ENCODE assay signal across 28 cellular contexts in genomic region chr1:233359905-233360304, GRCh38.
"Had no signal": no experiment of that assay in that cellular context is flagged by ENCODE, and none has a peak within 500 bp of the region (broad histone marks: within the 10 kb centered on the region; RNA-seq: fewer than 3 reads in every experiment).

No MANE protein-coding gene starts in this region.

- H3K27ac Mint-ChIP-seq: activated CD4-positive, alpha-beta T cell treated with anti-CD3 and anti-CD28 coated beads for 36 hours; activated CD4-positive, alpha-beta T cell treated with anti-CD3 and anti-CD28 coated beads, Interleukin-2, amount 10 ng/mL, durations not matched to agents 7 days and 5 days; activated CD8-positive, alpha-beta T cell treated with anti-CD3 and anti-CD28 coated beads, Interleukin-2, amount 10 ng/mL, durations not matched to agents 7 days and 5 days; activated naive CD4-positive, alpha-beta T cell treated with anti-CD3 and anti-CD28 coated beads, Interleukin-2, amount 50 U/mL, for 24 hours; activated naive CD8-positive, alpha-beta T cell treated with anti-CD3 and anti-CD28 coated beads, Interleukin-2, amount 10 ng/mL, durations not matched to agents 7 days and 5 days; activated T-cell treated with anti-CD3 and anti-CD28 coated beads, Interleukin-2, amount 50 U/mL, for 24 hours; activated T-helper 2 cell treated with anti-CD3 and anti-CD28 coated beads, Interferon-gamma antibody, Interleukin-2, Interleukin-4, amounts not matched to agents 10 μg/mL and 5 μg/mL and 100 μg/mL, durations not matched to agents 14 hours and 24 hours and 36 hours; T-helper 1 cell treated with Interleukin-12 subunit alpha and Interleukin-12 subunit beta and Interleukin-4 antibody, amounts not matched to agents 30 μg/mL and 1 μg/mL, for 36 hours; T-helper 2 cell treated with Interferon-gamma antibody and Interleukin-4, amounts not matched to agents 5 μg/mL and 100 μg/mL, for 36 hours had no signal

- DNase-seq: activated CD4-positive, alpha-beta T cell treated with anti-CD3 and anti-CD28 coated beads for 36 hours; activated CD4-positive, alpha-beta T cell treated with anti-CD3 and anti-CD28 coated beads, Interleukin-2, amount 10 ng/mL, durations not matched to agents 7 days and 5 days; activated CD4-positive, alpha-beta T cell treated with anti-CD3 and anti-CD28 coated beads, Interleukin-2, amount 50 U/mL, for 48 hours; activated CD8-positive, alpha-beta T cell treated with anti-CD3 and anti-CD28 coated beads, Interleukin-2, amount 10 ng/mL, durations not matched to agents 7 days and 5 days; activated gamma-delta T cell; activated naive CD4-positive, alpha-beta T cell treated with Interleukin-2 at 50 U/mL for 16 hours; activated naive CD8-positive, alpha-beta T cell treated with anti-CD3 and anti-CD28 coated beads, Interleukin-2, amount 10 ng/mL, durations not matched to agents 7 days and 5 days; activated T-cell treated with anti-CD3 and anti-CD28 coated beads, Interleukin-2, amount 50 U/mL, for 24 hours; amygdala; NCI-H1092 treated with DMSO at 0.1 percent for 48 hours; NCI-H146; NCI-H187; NCI-H2081 treated with DMSO at 0.1 percent for 48 hours; NCI-H226; NCI-H446 treated with DMSO at 0.1 percent for 48 hours; NCI-H524; SHP77 treated with DMSO at 0.1 percent for 48 hours; SK-N-SH had no signal

- H3K9ac ChIP-seq: SK-N-SH had no signal

- H3K27me3 ChIP-seq: ascending aorta, breast epithelium had no signal

- H3K4me1 Mint-ChIP-seq: activated naive CD4-positive, alpha-beta T cell treated with anti-CD3 and anti-CD28 coated beads, Interleukin-2, amount 50 U/mL, for 24 hours had no signal

- H3K27ac ChIP-seq: ascending aorta, breast epithelium, SJSA1 had no signal

- H3K36me3 Mint-ChIP-seq: activated naive CD4-positive, alpha-beta T cell treated with anti-CD3 and anti-CD28 coated beads, Interleukin-2, amount 50 U/mL, for 24 hours; activated naive CD8-positive, alpha-beta T cell treated with anti-CD3 and anti-CD28 coated beads, Interleukin-2, amount 10 ng/mL, durations not matched to agents 7 days and 5 days had no signal

- H3K9me3 Mint-ChIP-seq: activated CD4-positive, alpha-beta T cell treated with anti-CD3 and anti-CD28 coated beads, Interleukin-2, amount 10 ng/mL, durations not matched to agents 7 days and 5 days; activated naive CD4-positive, alpha-beta T cell treated with anti-CD3 and anti-CD28 coated beads, Interleukin-2, amount 50 U/mL, for 24 hours; activated naive CD8-positive, alpha-beta T cell treated with anti-CD3 and anti-CD28 coated beads, Interleukin-2, amount 10 ng/mL, durations not matched to agents 7 days and 5 days; activated T-cell treated with anti-CD3 and anti-CD28 coated beads, Interleukin-2, amount 50 U/mL, for 24 hours; activated T-helper 2 cell treated with anti-CD3 and anti-CD28 coated beads, Interferon-gamma antibody, Interleukin-2, Interleukin-4, amounts not matched to agents 10 μg/mL and 5 μg/mL and 100 μg/mL, durations not matched to agents 14 hours and 24 hours and 36 hours; T-helper 1 cell treated with Interleukin-12 subunit alpha and Interleukin-12 subunit beta and Interleukin-4 antibody, amounts not matched to agents 30 μg/mL and 1 μg/mL, for 36 hours; T-helper 2 cell treated with Interferon-gamma antibody and Interleukin-4, amounts not matched to agents 5 μg/mL and 100 μg/mL, for 36 hours; WTC11 had no signal

- H3K36me3 ChIP-seq: ascending aorta, breast epithelium, SJSA1 had no signal

- ATAC-seq: activated CD4-positive, alpha-beta T cell treated with anti-CD3 and anti-CD28 coated beads for 36 hours; activated CD4-positive, CD25-positive, alpha-beta regulatory T cell treated with anti-CD3 and anti-CD28 coated beads, Interleukin-2, amount 50 U/mL, for 24 hours; activated CD8-positive, alpha-beta T cell treated with anti-CD3 and anti-CD28 coated beads, Interleukin-2, amount 10 ng/mL, durations not matched to agents 7 days and 5 days; Panc1; WTC11 had no signal

- H3K4me3 ChIP-seq: ascending aorta, breast epithelium, SJSA1 had no signal

- H3K4me3 Mint-ChIP-seq: activated CD4-positive, alpha-beta T cell treated with anti-CD3 and anti-CD28 coated beads for 36 hours; activated CD4-positive, alpha-beta T cell treated with anti-CD3 and anti-CD28 coated beads, Interleukin-2, amount 10 ng/mL, durations not matched to agents 7 days and 5 days; activated CD8-positive, alpha-beta T cell treated with anti-CD3 and anti-CD28 coated beads, Interleukin-2, amount 10 ng/mL, durations not matched to agents 7 days and 5 days; activated naive CD4-positive, alpha-beta T cell treated with anti-CD3 and anti-CD28 coated beads, Interleukin-2, amount 50 U/mL, for 24 hours; activated naive CD8-positive, alpha-beta T cell treated with anti-CD3 and anti-CD28 coated beads, Interleukin-2, amount 10 ng/mL, durations not matched to agents 7 days and 5 days; activated T-cell treated with anti-CD3 and anti-CD28 coated beads, Interleukin-2, amount 50 U/mL, for 24 hours; T-helper 1 cell treated with Interleukin-12 subunit alpha and Interleukin-12 subunit beta and Interleukin-4 antibody, amounts not matched to agents 30 μg/mL and 1 μg/mL, for 36 hours; T-helper 2 cell treated with Interferon-gamma antibody and Interleukin-4, amounts not matched to agents 5 μg/mL and 100 μg/mL, for 36 hours; WTC11 had no signal

- H3K4me2 ChIP-seq: SK-N-SH had no signal

- H3K4me1 ChIP-seq: ascending aorta, breast epithelium, SJSA1 had no signal

- H3K9me3 ChIP-seq: ascending aorta, breast epithelium, SJSA1, SK-N-SH had no signal
